30 cellular contexts compared by ENCODE assay signal in genomic region chr11:97078443-97078842, GRCh38.
"Had no signal": no experiment of that assay in that cellular context is flagged by ENCODE, and none has a peak within 500 bp of the region (broad histone marks: within the 10 kb centered on the region; RNA-seq: fewer than 3 reads in every experiment).

No MANE protein-coding gene starts in this region.

- H3K36me3 ChIP-seq: MG63 had no signal

- H3K4me3 ChIP-seq: MG63 had no signal

- H3K27me3 ChIP-seq: MG63 had no signal

- DNase-seq: Karpas-422, Kasumi-1, MG63, MM.1S, MV-4-11, NCI-H1048, NCI-H1092, NCI-H1092 treated with DMSO at 0.1 percent for 48 hours, NCI-H1436, NCI-H1436 treated with DMSO at 0.1 percent for 48 hours, NCI-H146, NCI-H1694, NCI-H1694 treated with DMSO at 0.1 percent for 48 hours, NCI-H187, NCI-H187 treated with DMSO at 0.1 percent for 48 hours, NCI-H1930, NCI-H2029, NCI-H2029 treated with DMSO at 0.1 percent for 48 hours, NCI-H2081, NCI-H2081 treated with DMSO at 0.1 percent for 48 hours, NCI-H2107, NCI-H2171, NCI-H2171 treated with DMSO at 0.1 percent for 48 hours, NCI-H2227 treated with DMSO at 0.1 percent for 48 hours, NCI-H226, NCI-H345, NCI-H446, NCI-H446 treated with DMSO at 0.1 percent for 48 hours, NCI-H510A, NCI-H510A treated with DMSO at 0.1 percent for 48 hours had no signal

- H3K9me3 ChIP-seq: MG63 had no signal
